1 cellular context compared by ENCODE assay signal in the genomic region with DNA sequence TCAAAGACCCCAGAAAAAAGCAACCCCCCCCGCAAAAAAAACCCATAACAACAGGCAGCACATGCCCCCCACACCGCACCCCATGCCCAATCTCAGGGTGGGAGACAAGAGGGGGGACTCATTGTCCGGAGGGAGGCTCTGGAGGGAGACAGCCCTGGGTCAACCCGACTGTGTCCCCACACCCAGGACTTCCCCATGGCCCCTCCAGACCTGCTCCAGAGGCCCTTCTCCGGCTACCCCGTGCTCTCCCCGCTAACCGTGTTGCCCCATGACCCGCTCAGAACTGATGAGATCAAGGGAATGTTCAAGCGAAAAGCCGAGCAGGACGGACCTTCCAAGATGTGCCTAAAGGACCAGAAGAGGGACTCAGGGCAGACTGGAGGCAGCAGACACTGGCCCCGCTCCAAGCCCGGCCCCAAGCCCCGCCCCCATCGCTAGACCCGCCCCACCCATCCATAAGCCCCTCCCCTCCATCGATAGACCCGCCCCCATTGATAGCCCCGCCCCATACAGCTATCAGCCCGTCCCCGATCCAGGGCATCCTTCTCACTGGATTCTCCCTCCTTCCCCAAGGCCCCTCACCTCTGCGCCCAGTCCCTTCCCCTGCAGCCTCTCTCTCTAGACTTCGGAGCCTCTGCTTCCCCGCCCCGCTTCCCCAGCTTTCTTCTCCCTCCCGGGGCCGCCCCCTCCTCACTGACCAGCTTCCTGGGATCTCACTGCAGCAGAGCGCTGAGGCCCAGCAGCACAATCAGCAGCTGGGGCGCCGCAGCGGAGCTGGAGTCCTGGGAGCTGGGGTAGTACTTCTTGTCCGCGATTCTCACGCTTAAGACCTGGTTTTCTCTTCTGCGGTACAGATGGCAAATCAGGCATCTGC.
TF ChIP-seq lines count a peak whose summit lies in the region.

No MANE protein-coding gene starts in this region.

TF ChIP-seq in IMR-90, 13 proteins besides CTCF, POLR2A, EP300 and RAD21:
- TF ChIP-seq RCOR1 (IDR thresholded peaks at IDR 0.05; ENCODE audit: insufficient replicate concordance, low read length) (no peak), NFE2L2 (IDR thresholded peaks at IDR 0.05; ENCODE audit: low read depth, low read length) (no peak), CHD1 (IDR thresholded peaks at IDR 0.05; ENCODE audit: low read depth, low read length) (no peak), SMC3 (IDR thresholded peaks at IDR 0.05; ENCODE audit: low read depth, low read length) (no peak), MXI1 (IDR thresholded peaks at IDR 0.05; ENCODE audit: borderline replicate concordance, low read depth, low read length) (no peak), BHLHE40 (IDR thresholded peaks at IDR 0.05; ENCODE audit: low read depth, low read length) (no peak), MAFK (IDR thresholded peaks at IDR 0.05; ENCODE audit: low read depth, low read length) (no peak), FOS (IDR thresholded peaks at IDR 0.05; ENCODE audit: low read depth, low read length) (no peak), CEBPB (IDR thresholded peaks at IDR 0.05; ENCODE audit: low read depth, low read length) (no peak), MAZ (IDR thresholded peaks at IDR 0.05; ENCODE audit: borderline replicate concordance, low read depth, low read length) (no peak), RFX5 (IDR thresholded peaks at IDR 0.05; ENCODE audit: low read depth, low read length) (no peak)
- TF ChIP-seq, protein P1, sequence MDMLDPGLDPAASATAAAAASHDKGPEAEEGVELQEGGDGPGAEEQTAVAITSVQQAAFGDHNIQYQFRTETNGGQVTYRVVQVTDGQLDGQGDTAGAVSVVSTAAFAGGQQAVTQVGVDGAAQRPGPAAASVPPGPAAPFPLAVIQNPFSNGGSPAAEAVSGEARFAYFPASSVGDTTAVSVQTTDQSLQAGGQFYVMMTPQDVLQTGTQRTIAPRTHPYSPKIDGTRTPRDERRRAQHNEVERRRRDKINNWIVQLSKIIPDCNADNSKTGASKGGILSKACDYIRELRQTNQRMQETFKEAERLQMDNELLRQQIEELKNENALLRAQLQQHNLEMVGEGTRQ (IDR thresholded peaks at IDR 0.05; ENCODE audit: low read depth, low read length): no peak
- TF ChIP-seq, protein P2, sequence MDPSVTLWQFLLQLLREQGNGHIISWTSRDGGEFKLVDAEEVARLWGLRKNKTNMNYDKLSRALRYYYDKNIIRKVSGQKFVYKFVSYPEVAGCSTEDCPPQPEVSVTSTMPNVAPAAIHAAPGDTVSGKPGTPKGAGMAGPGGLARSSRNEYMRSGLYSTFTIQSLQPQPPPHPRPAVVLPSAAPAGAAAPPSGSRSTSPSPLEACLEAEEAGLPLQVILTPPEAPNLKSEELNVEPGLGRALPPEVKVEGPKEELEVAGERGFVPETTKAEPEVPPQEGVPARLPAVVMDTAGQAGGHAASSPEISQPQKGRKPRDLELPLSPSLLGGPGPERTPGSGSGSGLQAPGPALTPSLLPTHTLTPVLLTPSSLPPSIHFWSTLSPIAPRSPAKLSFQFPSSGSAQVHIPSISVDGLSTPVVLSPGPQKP (IDR thresholded peaks at IDR 0.05; ENCODE audit: borderline replicate concordance, low read depth, low read length): no peak
